In genomic region chr2:66189598-66189997, GRCh38 we compare ENCODE assay signal across 26 cellular contexts.
DNase-seq lines count a peak whose midpoint lies in the region; ATAC-seq and TF ChIP-seq lines count a peak whose summit lies in the region.
"Had no signal": no experiment of that assay in that cellular context is flagged by ENCODE, and none has a peak within 500 bp of the region (broad histone marks: within the 10 kb centered on the region; RNA-seq: fewer than 3 reads in every experiment).

No MANE protein-coding gene starts in this region.

- H4K20me1 ChIP-seq in mammary epithelial cell (ENCODE audit: insufficient read depth, low read length): no peaks in the 10 kb centered on the region

- no peaks in the 10 kb centered on the region for H3K9me3 Mint-ChIP-seq in MCF 10A (ENCODE audit: unreplicated experiment)
- no peaks in the 10 kb centered on the region for H3K9me3 Mint-ChIP-seq in Caco-2 (ENCODE audit: unreplicated experiment)
- H3K9me3 Mint-ChIP-seq: activated T-cell treated with anti-CD3 and anti-CD28 coated beads, Interleukin-2, amount 50 U/mL, for 72 hours had no signal

- TF ChIP-seq POLR2A in breast epithelium (IDR thresholded peaks at IDR 0.05): no peak

- intact Hi-C loops in MCF 10A (cut with micrococcal nuclease) (no loop called here), breast epithelium (cut with DNase I; ENCODE audit: low total_unique reads) (no loop called here), mammary epithelial cell (cut with micrococcal nuclease) (no loop called here), right cardiac atrium (cut with DNase I) (no loop called here), Caco-2 (cut with micrococcal nuclease; ENCODE audit: unreplicated experiment) (no loop called here)

- in situ Hi-C loops in mammary epithelial cell (cut with MboI; ENCODE audit: low sequenced_read_pairs in 2 of 2): no loop called here

- ATAC-seq in right cardiac atrium: peak; percentile 73 to 83
- ATAC-seq: activated T-cell treated with anti-CD3 and anti-CD28 coated beads, Interleukin-2, amount 50 U/mL, for 72 hours; naive thymus-derived CD8-positive, alpha-beta T cell; Panc1 had no signal

- H3K27me3 ChIP-seq in breast epithelium: no peaks in the 10 kb centered on the region
- no peaks in the 10 kb centered on the region for H3K27me3 ChIP-seq in mammary epithelial cell (ENCODE audit: insufficient read depth, low read length)
- H3K27me3 ChIP-seq in right cardiac atrium (ENCODE audit: control insufficient read depth, insufficient read depth): no peaks in the 10 kb centered on the region
- no peaks in the 10 kb centered on the region for H3K27me3 ChIP-seq in Caco-2 (replicated peaks; ENCODE audit: control insufficient read depth, insufficient read depth, low read length)
- H3K27me3 ChIP-seq: upper lobe of left lung had no signal

- H3K36me3 ChIP-seq in breast epithelium (no peaks in the 10 kb centered on the region), mammary epithelial cell (ENCODE audit: insufficient read depth, low read length) (no peaks in the 10 kb centered on the region), Caco-2 (ENCODE audit: control insufficient read depth, insufficient read depth, low read length) (no peaks in the 10 kb centered on the region)
- H3K36me3 ChIP-seq: lower lobe of right lung, prostate gland, upper lobe of left lung had no signal

- no peak overlapping the region for H3K4me3 Mint-ChIP-seq in MCF 10A (ENCODE audit: unreplicated experiment)
- no peak overlapping the region for H3K4me3 Mint-ChIP-seq in Caco-2 (ENCODE audit: unreplicated experiment)
- H3K4me3 Mint-ChIP-seq: activated CD4-positive, alpha-beta memory T cell treated with anti-CD3 and anti-CD28 coated beads, Interleukin-2, amount 10 ng/mL, durations not matched to agents 7 days and 5 days; activated naive CD8-positive, alpha-beta T cell; activated T-cell treated with anti-CD3 and anti-CD28 coated beads, Interleukin-2, amount 50 U/mL, for 72 hours; CD14-positive monocyte; naive thymus-derived CD8-positive, alpha-beta T cell; T-helper 1 cell treated with Interleukin-12 subunit alpha and Interleukin-12 subunit beta and Interleukin-4 antibody, amounts not matched to agents 30 μg/mL and 1 μg/mL, for 36 hours had no signal

- H3K4me1 ChIP-seq in breast epithelium (no peaks in the 10 kb centered on the region), mammary epithelial cell (ENCODE audit: insufficient read depth, low read length) (no peaks in the 10 kb centered on the region), right cardiac atrium (ENCODE audit: control insufficient read depth, insufficient read depth, low read length) (no peaks in the 10 kb centered on the region), Caco-2 (no peaks in the 10 kb centered on the region)
- H3K4me1 ChIP-seq: lower lobe of right lung, prostate gland, upper lobe of left lung had no signal

- CTCF ChIA-PET in MCF 10A (lab: Yijun Ruan, JAX): interaction anchor here (0.6 kb wide), 1 partner anchor 1046 kb away, joined by 3 read pairs; no protein-coding TSS in a partner anchor
- CTCF ChIA-PET in mammary epithelial cell (lab: Charles Lee; ENCODE audit: low non-redundant PET): no interaction called here
- CTCF ChIA-PET in Caco-2 (lab: Charles Lee): no interaction called here

- dilution Hi-C loops in mammary epithelial cell (cut with HindIII; ENCODE audit: low sequenced_read_pairs): no loop called here

- no peaks in the 10 kb centered on the region for H3K27me3 Mint-ChIP-seq in MCF 10A (ENCODE audit: insufficient read depth, unreplicated experiment)
- peaks cover 4% of the 10 kb centered on the region for H3K27me3 Mint-ChIP-seq in Caco-2 (ENCODE audit: insufficient read depth, unreplicated experiment)
- H3K27me3 Mint-ChIP-seq: activated CD4-positive, alpha-beta memory T cell treated with anti-CD3 and anti-CD28 coated beads, Interleukin-2, amount 10 ng/mL, durations not matched to agents 7 days and 5 days; activated naive CD8-positive, alpha-beta T cell had no signal

- H3K27ac ChIP-seq in breast epithelium (no peak overlapping the region), mammary epithelial cell (ENCODE audit: insufficient read depth, low read depth, low read length) (no peak overlapping the region), right cardiac atrium (ENCODE audit: low read length) (no peak overlapping the region)
- H3K27ac ChIP-seq: lower lobe of right lung, prostate gland, upper lobe of left lung had no signal

- BruUV-seq in MCF 10A (replicated peaks; lab: Mats Ljungman, UMichigan) (no TSS peak), mammary epithelial cell (replicated peaks; lab: Mats Ljungman, UMichigan) (no TSS peak), Caco-2 (replicated peaks; lab: Mats Ljungman, UMichigan) (no TSS peak)

- TF ChIP-seq CTCF in MCF 10A (IDR thresholded peaks at IDR 0.05; ENCODE audit: unreplicated experiment): no peak
- no peak for TF ChIP-seq CTCF in breast epithelium (IDR thresholded peaks at IDR 0.05)
- TF ChIP-seq CTCF in mammary epithelial cell (conservative IDR thresholded peaks at IDR 0.05 in 1 of 2, IDR thresholded peaks at IDR 0.05 in 1 of 2; ENCODE audit: extremely low read depth in 1 of 2, insufficient read depth in 1 of 2, low read depth in 1 of 2, low read length in 2 of 2): no peak
- TF ChIP-seq CTCF in Caco-2 (IDR thresholded peaks at IDR 0.05; ENCODE audit: insufficient read depth in 1 of 2, low read depth in 1 of 2, low read length in 1 of 2, severe bottlenecking in 1 of 2, unreplicated experiment in 1 of 2): no peak

- H3K4me3 ChIP-seq in breast epithelium: no peak overlapping the region
- no peak overlapping the region for H3K4me3 ChIP-seq in mammary epithelial cell (replicated peaks in 1 of 3; ENCODE audit: insufficient read depth in 1 of 3, low read depth in 2 of 3, low read length in 3 of 3)
- no peak overlapping the region for H3K4me3 ChIP-seq in right cardiac atrium (ENCODE audit: low read length)
- no peak overlapping the region for H3K4me3 ChIP-seq in Caco-2 (ENCODE audit: low read depth, low read length)
- H3K4me3 ChIP-seq: lower lobe of right lung, prostate gland, upper lobe of left lung had no signal

- DNase-seq in MCF 10A (ENCODE audit: unreplicated experiment) (peak; percentile 97), breast epithelium (ENCODE audit: low spot score in 2 of 2) (no peak), mammary epithelial cell (peak; percentile 40), right cardiac atrium (no peak), stromal cell of bone marrow (ENCODE audit: low read depth) (peak; percentile 1), DMS153 treated with DMSO at 0.1 percent for 48 hours (lab: John Stamatoyannopoulos, UW; ENCODE audit: unreplicated experiment) (no peak), Caco-2 (no peak), amniotic stem cell (lab: John Stamatoyannopoulos, UW) (no peak)
- DNase-seq: activated CD4-positive, alpha-beta memory T cell treated with anti-CD3 and anti-CD28 coated beads, Interleukin-2, amount 10 ng/mL, durations not matched to agents 7 days and 5 days; activated T-cell treated with anti-CD3 and anti-CD28 coated beads, Interleukin-2, amount 50 U/mL, for 72 hours; caudate nucleus; DMS53; effector CD4-positive, alpha-beta T cell; GOT3; lower lobe of right lung; naive thymus-derived CD8-positive, alpha-beta T cell; NCI-H1092 treated with DMSO at 0.1 percent for 48 hours; NCI-H774; stimulated activated CD4-positive, alpha-beta T cell treated with anti-CD3 and anti-CD28 coated beads, Interleukin-15, amount 100 ng/mL, for 24 hours; stimulated activated naive CD4-positive, alpha-beta T cell; upper lobe of left lung had no signal

- H3K4me1 Mint-ChIP-seq in MCF 10A (ENCODE audit: insufficient read depth, unreplicated experiment) (peaks cover 36% of the 10 kb centered on the region), Caco-2 (ENCODE audit: low read depth, unreplicated experiment) (no peaks in the 10 kb centered on the region)
- H3K4me1 Mint-ChIP-seq: activated CD4-positive, alpha-beta memory T cell treated with anti-CD3 and anti-CD28 coated beads, Interleukin-2, amount 10 ng/mL, durations not matched to agents 7 days and 5 days; naive thymus-derived CD8-positive, alpha-beta T cell had no signal

- no peaks in the 10 kb centered on the region for H3K36me3 Mint-ChIP-seq in MCF 10A (ENCODE audit: insufficient read depth, unreplicated experiment)
- H3K36me3 Mint-ChIP-seq in Caco-2 (ENCODE audit: insufficient read depth, unreplicated experiment): no peaks in the 10 kb centered on the region
- H3K36me3 Mint-ChIP-seq: activated naive CD8-positive, alpha-beta T cell; CD14-positive monocyte; naive thymus-derived CD8-positive, alpha-beta T cell had no signal

- POLR2A ChIA-PET in MCF 10A (lab: Yijun Ruan, JAX): interaction anchor here (0.6 to 2.2 kb wide), 11 partner anchors 9 to 1775 kb away, joined by 3 to 7 read pairs (median 3); no protein-coding TSS in a partner anchor
- POLR2A ChIA-PET in Caco-2 (lab: Charles Lee): no interaction called here

- no peak overlapping the region for H2AFZ ChIP-seq in mammary epithelial cell (ENCODE audit: low read depth, low read length)

- H3K4me2 ChIP-seq in mammary epithelial cell (ENCODE audit: insufficient read depth, low read depth, low read length): no peak overlapping the region

- H3K9ac ChIP-seq in mammary epithelial cell (ENCODE audit: insufficient read depth, low read length): no peak overlapping the region

- peaks cover 0 to 6% of the 10 kb centered on the region in 2 donors for H3K9me3 ChIP-seq in breast epithelium
- H3K9me3 ChIP-seq in mammary epithelial cell (replicated peaks; ENCODE audit: insufficient read depth, low read length): no peaks in the 10 kb centered on the region
- no peaks in the 10 kb centered on the region for H3K9me3 ChIP-seq in right cardiac atrium (ENCODE audit: control insufficient read depth, low read length)
- no peaks in the 10 kb centered on the region for H3K9me3 ChIP-seq in Caco-2
- H3K9me3 ChIP-seq: lower lobe of right lung, prostate gland, upper lobe of left lung had no signal

- WGBS in mammary epithelial cell (ENCODE audit: low coverage, missing lambda C conversion rate): 73% methylated on average over 1 of the region's 1 CpG
- WGBS in right cardiac atrium: 73% methylated on average over 1 of the region's 1 CpG

- no peaks in the 10 kb centered on the region for H3K79me2 ChIP-seq in mammary epithelial cell (ENCODE audit: insufficient read depth, low read length)

- H3K27ac Mint-ChIP-seq in MCF 10A (ENCODE audit: low read depth, unreplicated experiment) (peak overlapping the region; percentile 49), Caco-2 (ENCODE audit: unreplicated experiment) (no peak overlapping the region)
- H3K27ac Mint-ChIP-seq: activated CD4-positive, alpha-beta memory T cell treated with anti-CD3 and anti-CD28 coated beads, Interleukin-2, amount 10 ng/mL, durations not matched to agents 7 days and 5 days; activated naive CD8-positive, alpha-beta T cell; activated T-cell treated with anti-CD3 and anti-CD28 coated beads, Interleukin-2, amount 50 U/mL, for 72 hours; CD14-positive monocyte; naive thymus-derived CD8-positive, alpha-beta T cell; T-helper 1 cell treated with Interleukin-12 subunit alpha and Interleukin-12 subunit beta and Interleukin-4 antibody, amounts not matched to agents 30 μg/mL and 1 μg/mL, for 36 hours had no signal

Comparison
In these comparisons a context has a peak if more than half of its experiments do, and no peak if none do; other contexts are left out.
1. DNase-seq: peak in MCF 10A (single experiment), mammary epithelial cell (single experiment) and stromal cell of bone marrow (single experiment); none in breast epithelium (0 of 2), right cardiac atrium (0 of 3), DMS153 treated with DMSO at 0.1 percent for 48 hours (single experiment), Caco-2 (0 of 2) and amniotic stem cell (single experiment).